ENCODE assay signal across 6 cellular contexts in the genomic region with DNA sequence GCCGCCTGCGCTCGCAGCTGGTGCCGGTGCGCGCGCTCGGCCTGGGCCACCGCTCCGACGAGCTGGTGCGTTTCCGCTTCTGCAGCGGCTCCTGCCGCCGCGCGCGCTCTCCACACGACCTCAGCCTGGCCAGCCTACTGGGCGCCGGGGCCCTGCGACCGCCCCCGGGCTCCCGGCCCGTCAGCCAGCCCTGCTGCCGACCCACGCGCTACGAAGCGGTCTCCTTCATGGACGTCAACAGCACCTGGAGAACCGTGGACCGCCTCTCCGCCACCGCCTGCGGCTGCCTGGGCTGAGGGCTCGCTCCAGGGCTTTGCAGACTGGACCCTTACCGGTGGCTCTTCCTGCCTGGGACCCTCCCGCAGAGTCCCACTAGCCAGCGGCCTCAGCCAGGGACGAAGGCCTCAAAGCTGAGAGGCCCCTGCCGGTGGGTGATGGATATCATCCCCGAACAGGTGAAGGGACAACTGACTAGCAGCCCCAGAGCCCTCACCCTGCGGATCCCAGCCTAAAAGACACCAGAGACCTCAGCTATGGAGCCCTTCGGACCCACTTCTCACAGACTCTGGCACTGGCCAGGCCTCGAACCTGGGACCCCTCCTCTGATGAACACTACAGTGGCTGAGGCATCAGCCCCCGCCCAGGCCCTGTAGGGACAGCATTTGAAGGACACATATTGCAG. TPM values are rescaled to one million over a fixed set of nuclear protein-coding genes. Genes with fewer than 3 reads are reported as not detected.
DNase-seq lines count a peak whose midpoint lies in the region; ATAC-seq and TF ChIP-seq lines count a peak whose summit lies in the region.

No MANE protein-coding gene starts in this region.

- H3K9ac ChIP-seq in endodermal cell (ENCODE audit: extremely low read depth, low read length, poor library complexity, severe bottlenecking), result no peak overlapping the region

- H3K27me3 Mint-ChIP-seq in endodermal cell (ENCODE audit: insufficient read depth), result peaks cover 40% of the 10 kb centered on the region

- no peaks in the 10 kb centered on the region for H3K9me3 ChIP-seq in endodermal cell (ENCODE audit: control insufficient read depth, low read length)
- H3K9me3 ChIP-seq in prostate gland, result no peaks in the 10 kb centered on the region

- peak overlapping the region; percentile 63 for H3K4me3 Mint-ChIP-seq in endodermal cell

- no peak overlapping the region for H3K27ac Mint-ChIP-seq in endodermal cell

- H3K27me3 ChIP-seq in endodermal cell (ENCODE audit: control insufficient read depth, insufficient read depth, low read length, poor library complexity, severe bottlenecking) (peaks cover 40% of the 10 kb centered on the region), prostate gland (replicated peaks; ENCODE audit: insufficient read depth) (no peaks in the 10 kb centered on the region)

- H3K36me3 Mint-ChIP-seq in endodermal cell (ENCODE audit: low read depth), result no peaks in the 10 kb centered on the region

- H3K4me3 ChIP-seq in endodermal cell (ENCODE audit: low read length) (peak overlapping the region; percentile 77), prostate gland (peak overlapping the region; percentile 33 to 47)

- WGBS in endodermal cell (ENCODE audit: insufficient coverage in 1 of 2, insufficient read length in 1 of 2), 2 experiments, result 7 to 27% methylated on average over 20 to 49 of the region's 49 CpGs
- WGBS in prostate gland, result 17% methylated on average over 21 of the region's 49 CpGs

- TF ChIP-seq CTCF in endodermal cell (conservative IDR thresholded peaks at IDR 0.05) (peak; percentile 65), prostate gland (IDR thresholded peaks at IDR 0.05) (peak in 1 of 4 experiments; percentile 37)

- no peak overlapping the region for H3K27ac ChIP-seq in endodermal cell (ENCODE audit: low read depth, low read length)
- H3K27ac ChIP-seq in prostate gland, result peak overlapping the region; percentile 32 to 75

- no peaks in the 10 kb centered on the region for H3K36me3 ChIP-seq in endodermal cell (ENCODE audit: control insufficient read depth, insufficient read depth, low read length)
- H3K36me3 ChIP-seq in prostate gland, result no peaks in the 10 kb centered on the region

- no peaks in the 10 kb centered on the region for H3K4me1 ChIP-seq in endodermal cell (ENCODE audit: control insufficient read depth, insufficient read depth, low read length)
- no peaks in the 10 kb centered on the region for H3K4me1 ChIP-seq in prostate gland (replicated peaks)

- ATAC-seq in GM21528 (IDR thresholded peaks at IDR 0.05; ENCODE audit: low FRiP score, unreplicated experiment), result no peak

- intact Hi-C loops in prostate gland (cut with DNase I), result no loop called here

- peak; percentile 13 for DNase-seq in stimulated activated CD4-positive, alpha-beta T cell treated with anti-CD3 and anti-CD28 coated beads, Interleukin-4, amount 100 ng/mL, for 1 hour
- no peak for DNase-seq in stimulated activated CD4-positive, alpha-beta T cell treated with anti-CD3 and anti-CD28 coated beads, Interleukin-2, amount 100 ng/mL, for 48 hours
- peak; percentile 87 for DNase-seq in endodermal cell
- no peak for DNase-seq in prostate gland (ENCODE audit: low spot score)
- DNase-seq in SKM-1 treated with dmso at 0.1 percent for 144 hours (lab: John Stamatoyannopoulos, UW; ENCODE audit: unreplicated experiment), result no peak

- TF ChIP-seq POLR2A in prostate gland (IDR thresholded peaks at IDR 0.05), result no peak

- no peaks in the 10 kb centered on the region for H3K9me3 Mint-ChIP-seq in endodermal cell

- H3K4me1 Mint-ChIP-seq in endodermal cell, result peaks cover 16% of the 10 kb centered on the region

RNA-seq across cellular contexts. Expression of a gene that starts 3.0 kb away (rescaled TPM):
- total RNA-seq in endodermal cell, result 1 to 10 TPM; 3.3 to 4.4 TPM
- 0.85 TPM for polyA plus RNA-seq in endodermal cell (2013, experiment 1 of 2)
- 0.70 TPM for polyA plus RNA-seq in endodermal cell (2013, experiment 2 of 2)
- total RNA-seq in prostate gland, result 1 to 10 TPM; 4.1 to 5.4 TPM

RNA-seq across cellular contexts. Expression of a gene that starts 10.1 kb away (rescaled TPM):
- total RNA-seq in endodermal cell (10 to 100 TPM; 18.6 to 21.5 TPM), prostate gland (10 to 100 TPM; 27.7 to 55.7 TPM)
- 20.8 TPM for polyA plus RNA-seq in endodermal cell (2013, experiment 1 of 2)
- 16.2 TPM for polyA plus RNA-seq in endodermal cell (2013, experiment 2 of 2)

RNA-seq across cellular contexts. Expression of a gene that starts 33.2 kb away (rescaled TPM):
- total RNA-seq in endodermal cell, result 10 to 100 TPM; 28.5 to 31.3 TPM
- 26.1 TPM for polyA plus RNA-seq in endodermal cell (2013, experiment 1 of 2)
- 19.5 TPM for polyA plus RNA-seq in endodermal cell (2013, experiment 2 of 2)
- 10 to 100 TPM; 25.4 to 31.1 TPM for total RNA-seq in prostate gland

RNA-seq across cellular contexts. Expression of a gene that starts 38.1 kb away (rescaled TPM):
- total RNA-seq in endodermal cell (100 to 1,000 TPM; 108 to 116 TPM), prostate gland (100 to 1,000 TPM; 180 to 245 TPM)
- 120 TPM for polyA plus RNA-seq in endodermal cell (2013, experiment 1 of 2)
- 111 TPM for polyA plus RNA-seq in endodermal cell (2013, experiment 2 of 2)

RNA-seq across cellular contexts. Expression of a gene that starts 42.4 kb away (rescaled TPM):
- total RNA-seq in endodermal cell (10 to 100 TPM; 62.7 to 72.7 TPM), prostate gland (10 to 100 TPM; 34.8 to 63.9 TPM)
- polyA plus RNA-seq in endodermal cell (2013, experiment 1 of 2), result 89.1 TPM
- polyA plus RNA-seq in endodermal cell (2013, experiment 2 of 2), result 82.9 TPM

Comparison
In these comparisons a context has a peak if more than half of its experiments do, and no peak if none do; other contexts are left out.
1. DNase-seq: peak in stimulated activated CD4-positive, alpha-beta T cell treated with anti-CD3 and anti-CD28 coated beads, Interleukin-4, amount 100 ng/mL, for 1 hour (single experiment) and endodermal cell (single experiment); none in stimulated activated CD4-positive, alpha-beta T cell treated with anti-CD3 and anti-CD28 coated beads, Interleukin-2, amount 100 ng/mL, for 48 hours (0 of 2), prostate gland (single experiment) and SKM-1 treated with dmso at 0.1 percent for 144 hours (single experiment).